In genomic region chr5:172881691-172882370, GRCh38 we compare ENCODE assay signal across 8 cellular contexts. TPM values are rescaled to one million over a fixed set of nuclear protein-coding genes. Genes with fewer than 3 reads are reported as not detected.
A peak's percentile ranks its signal among the peaks of the same experiment; 100 is the strongest.
DNase-seq lines count a peak whose midpoint lies in the region; ATAC-seq and TF ChIP-seq lines count a peak whose summit lies in the region.

No MANE protein-coding gene starts in this region.

- no peak for TF ChIP-seq RAD21 in SK-N-SH (IDR thresholded peaks at IDR 0.05; ENCODE audit: low read length)

- POLR2A ChIA-PET in SK-N-SH (lab: Yijun Ruan, JAX), result interaction anchor here (1.0 kb wide), 1 partner anchor 111 kb away, joined by 3 read pairs; no protein-coding TSS in a partner anchor

- no peak for TF ChIP-seq CTCF in SK-N-SH (IDR thresholded peaks at IDR 0.05)
- TF ChIP-seq CTCF in right atrium auricular region (IDR thresholded peaks at IDR 0.05), result no peak
- no peak for TF ChIP-seq CTCF in transverse colon (IDR thresholded peaks at IDR 0.05)
- no peak for TF ChIP-seq CTCF in hepatocyte (IDR thresholded peaks at IDR 0.05; ENCODE audit: poor library complexity)
- no peak for TF ChIP-seq CTCF in glutamatergic neuron (IDR thresholded peaks at IDR 0.05; ENCODE audit: partially characterized antibody, unreplicated experiment)

- H4K20me1 ChIP-seq in SK-N-SH (ENCODE audit: insufficient read depth) (no peaks in the 10 kb centered on the region), hepatocyte (ENCODE audit: insufficient read depth, poor library complexity, severe bottlenecking) (no peaks in the 10 kb centered on the region)

- H3K9ac ChIP-seq in SK-N-SH, result peak overlapping the region; percentile 10; the same call in 1 of the 2 replicates

- no peak overlapping the region for H3K4me3 Mint-ChIP-seq in glutamatergic neuron (ENCODE audit: unreplicated experiment)

- intact Hi-C loops in transverse colon (cut with DNase I; ENCODE audit: low total_unique reads), result no loop called here

- in situ Hi-C loops in transverse colon (cut with MboI; ENCODE audit: low pct_ligation_motif_present in 1 of 4, low pct_unique_long_range_greater_than_20kb in 1 of 4, low sequenced_read_pairs in 3 of 4), result no loop called here

- H3K4me3 ChIP-seq in SK-N-SH (ENCODE audit: low read depth in 2 of 2, low read length in 1 of 2), result no peak overlapping the region
- no peak overlapping the region for H3K4me3 ChIP-seq in right atrium auricular region
- H3K4me3 ChIP-seq in transverse colon, result no peak overlapping the region
- no peak overlapping the region for H3K4me3 ChIP-seq in hepatocyte

- no peaks in the 10 kb centered on the region for H3K9me2 ChIP-seq in SK-N-SH
- H3K9me2 ChIP-seq in hepatocyte (replicated peaks; ENCODE audit: insufficient read depth), result no peaks in the 10 kb centered on the region

- TF ChIP-seq EP300 in SK-N-SH (IDR thresholded peaks at IDR 0.05; ENCODE audit: borderline replicate concordance in 1 of 2, low read depth in 1 of 2, low read length in 1 of 2) (no peak), transverse colon (IDR thresholded peaks at IDR 0.05; ENCODE audit: low read depth) (no peak)

- TF ChIP-seq POLR2A in transverse colon (IDR thresholded peaks at IDR 0.05), result no peak

- CTCF ChIA-PET in SK-N-SH (lab: Yijun Ruan, JAX), result interaction anchor here (0.7 to 1.2 kb wide), 2 partner anchors 164 to 175 kb away, joined by 3 read pairs; no protein-coding TSS in a partner anchor

- peaks cover 21% of the 10 kb centered on the region for H3K36me3 Mint-ChIP-seq in glutamatergic neuron (ENCODE audit: unreplicated experiment)

- ATAC-seq in GM18870 (IDR thresholded peaks at IDR 0.05; ENCODE audit: unreplicated experiment) (peak; percentile 78), HG02759 (IDR thresholded peaks at IDR 0.05; ENCODE audit: unreplicated experiment) (peak; percentile 78)

- peaks cover 5% of the 10 kb centered on the region for H3K27me3 Mint-ChIP-seq in glutamatergic neuron (ENCODE audit: unreplicated experiment)

- H3K9me3 Mint-ChIP-seq in glutamatergic neuron (ENCODE audit: unreplicated experiment), result peaks cover 6% of the 10 kb centered on the region

- H3K27ac Mint-ChIP-seq in glutamatergic neuron (ENCODE audit: unreplicated experiment), result no peak overlapping the region

- no peaks in the 10 kb centered on the region for H3K9me3 ChIP-seq in SK-N-SH
- H3K9me3 ChIP-seq in right atrium auricular region, result no peaks in the 10 kb centered on the region
- no peaks in the 10 kb centered on the region for H3K9me3 ChIP-seq in transverse colon
- H3K9me3 ChIP-seq in hepatocyte (ENCODE audit: low read depth), result no peaks in the 10 kb centered on the region

- H3K27me3 ChIP-seq in SK-N-SH (ENCODE audit: insufficient read depth) (no peaks in the 10 kb centered on the region), right atrium auricular region (no peaks in the 10 kb centered on the region), transverse colon (no peaks in the 10 kb centered on the region), hepatocyte (no peaks in the 10 kb centered on the region)

- H3K36me3 ChIP-seq in SK-N-SH (replicated peaks in 1 of 2; ENCODE audit: control insufficient read depth in 1 of 2, insufficient read depth in 2 of 2, low read length in 1 of 2) (peaks cover 6% of the 10 kb centered on the region in 2 experiments), right atrium auricular region (no peaks in the 10 kb centered on the region), transverse colon (no peaks in the 10 kb centered on the region), hepatocyte (replicated peaks; ENCODE audit: insufficient read depth, low read depth) (no peaks in the 10 kb centered on the region)

- H2AFZ ChIP-seq in SK-N-SH (ENCODE audit: low read depth) (no peak overlapping the region), hepatocyte (no peak overlapping the region)

- DNase-seq in SK-N-SH (no peak), right atrium auricular region (ENCODE audit: low spot score) (no peak), transverse colon (no peak), NCI-H1930 (lab: John Stamatoyannopoulos, UW) (no peak), hepatocyte (ENCODE audit: low spot score) (no peak), glutamatergic neuron (no peak)

- no peaks in the 10 kb centered on the region for H3F3A ChIP-seq in SK-N-SH (replicated peaks; ENCODE audit: insufficient read depth)

- peaks cover 16% of the 10 kb centered on the region for H3K4me1 Mint-ChIP-seq in glutamatergic neuron (ENCODE audit: low read depth, unreplicated experiment)

- H3K4me2 ChIP-seq in SK-N-SH, result no peak overlapping the region
- H3K4me2 ChIP-seq in hepatocyte, result no peak overlapping the region

- no peaks in the 10 kb centered on the region; a peak in 1 of 4 replicates for H3K4me1 ChIP-seq in SK-N-SH (ENCODE audit: control insufficient read depth in 1 of 2, insufficient read depth in 2 of 2, low read depth in 1 of 2, low read length in 1 of 2)
- H3K4me1 ChIP-seq in right atrium auricular region, result peaks cover 0 to 44% of the 10 kb centered on the region in 2 donors
- H3K4me1 ChIP-seq in transverse colon, result peaks cover 0 to 29% (median 3%) of the 10 kb centered on the region in 4 donors
- no peaks in the 10 kb centered on the region for H3K4me1 ChIP-seq in hepatocyte (ENCODE audit: insufficient read depth)

- H3K79me2 ChIP-seq in SK-N-SH (ENCODE audit: insufficient read depth) (peaks cover 67% of the 10 kb centered on the region), hepatocyte (peaks cover 60% of the 10 kb centered on the region)

- peak overlapping the region in 1 of 2 experiments; percentile 64; a peak in 2 of 4 replicates for H3K27ac ChIP-seq in SK-N-SH (ENCODE audit: low read depth in 2 of 2, low read length in 1 of 2)
- peak overlapping the region; percentile 5 to 19 for H3K27ac ChIP-seq in right atrium auricular region
- H3K27ac ChIP-seq in transverse colon, result peak overlapping the region; percentile 2 to 37 (median 14)
- no peak overlapping the region for H3K27ac ChIP-seq in hepatocyte

- WGBS in SK-N-SH (ENCODE audit: low lambda C conversion rate), result 66% methylated on average over 8 of the region's 8 CpGs
- WGBS in transverse colon (ENCODE audit: low coverage in 1 of 2), 2 donors, result 55 to 76% methylated on average over 5 to 8 of the region's 8 CpGs
- 93% methylated on average over 8 of the region's 8 CpGs for WGBS in hepatocyte (ENCODE audit: low lambda C conversion rate, missing lambda C conversion rate)

TF ChIP-seq in SK-N-SH, 30 proteins besides CTCF, POLR2A, EP300 and RAD21:
- TF ChIP-seq ELF1 (IDR thresholded peaks at IDR 0.05), result 0 out of 2 replicates have a peak, but pooled peaks have one; percentile 29
- no peak for TF ChIP-seq RCOR1 (IDR thresholded peaks at IDR 0.05; ENCODE audit: low read length)
TF ChIP-seq in SK-N-SH: peak in this region for 1.

RNA-seq across cellular contexts. Expression of gene ERGIC1, which starts 47.8 kb away (rescaled TPM):
- polyA plus RNA-seq in SK-N-SH (2012; rRNA removed) (101 and 111 TPM in 2 replicates), hepatocyte (30.1 and 39.1 TPM in 2 replicates)
- polyA plus RNA-seq in SK-N-SH (2012; cell fraction: cytosol; rRNA removed), result 69.4 and 95.6 TPM in 2 replicates
- polyA plus RNA-seq in SK-N-SH (2012; cell fraction: nucleus; rRNA removed), result 40.7 and 61.0 TPM in 2 replicates
- total RNA-seq in right atrium auricular region (100 to 1,000 TPM in 1 of 2 donors, 10 to 100 TPM in 1; 70.7 to 113 TPM), transverse colon (100 to 1,000 TPM; 125 to 252 (median 184) TPM), hepatocyte (105 and 107 TPM in 2 replicates), glutamatergic neuron (ENCODE audit: unreplicated experiment) (76.2 TPM)
